In the genomic region with DNA sequence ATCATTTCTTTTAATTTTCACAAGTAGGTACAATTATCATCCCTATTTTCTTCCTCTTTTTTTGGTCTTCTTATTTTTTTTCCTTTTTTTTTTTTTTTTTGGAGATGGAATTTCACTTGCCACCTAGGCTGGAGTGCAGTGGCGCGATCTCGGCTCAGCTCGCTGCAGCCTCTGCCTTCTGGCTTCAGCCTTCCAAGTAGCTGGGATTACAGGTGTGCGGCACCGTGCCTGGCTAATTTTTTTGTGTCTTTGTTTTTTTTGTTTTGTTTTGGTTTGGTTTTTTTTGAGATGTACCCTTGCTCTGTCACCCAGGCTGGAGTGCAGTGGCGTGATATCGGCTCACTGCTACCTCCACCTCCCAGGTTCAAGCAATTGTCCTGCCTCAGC, we compare ENCODE assay signal across 26 cellular contexts. TPM values are rescaled to one million over a fixed set of nuclear protein-coding genes. Genes with fewer than 3 reads are reported as not detected.
DNase-seq lines count a peak whose midpoint lies in the region; ATAC-seq, FAIRE-seq and TF ChIP-seq lines count a peak whose summit lies in the region.
"Had no signal": no experiment of that assay in that cellular context is flagged by ENCODE, and none has a peak within 500 bp of the region (broad histone marks: within the 10 kb centered on the region; RNA-seq: fewer than 3 reads in every experiment).

No MANE protein-coding gene starts in this region.

- no peak for TF ChIP-seq POLR2A in GM12878 (IDR thresholded peaks at IDR 0.05; ENCODE audit: low read depth, low read length)

- 98% methylated on average over 8 of the region's 8 CpGs for WGBS in GM12878 (ENCODE audit: insufficient coverage, insufficient replicate concordance, low lambda C conversion rate, missing lambda C conversion rate)

- H3K4me2 ChIP-seq in GM12878 (ENCODE audit: control insufficient read depth, insufficient read depth), result no peak overlapping the region
- H3K4me2 ChIP-seq: A549, PC-9 had no signal

- H3K4me3 Mint-ChIP-seq in T-helper 17 cell (no peak overlapping the region), MCF 10A (ENCODE audit: unreplicated experiment) (no peak overlapping the region)
- H3K4me3 Mint-ChIP-seq in stimulated activated naive B cell treated with anti-CD40 and anti-IgM and Interleukin-4, amounts not matched to agents 10 μg/mL and 1 μg/mL and 100 μg/mL, for 72 hours, result no peak overlapping the region
- H3K4me3 Mint-ChIP-seq: CD4-positive, alpha-beta memory T cell had no signal

- H3K27ac ChIP-seq in GM12878 (ENCODE audit: control insufficient read depth, insufficient read depth), result no peak overlapping the region
- H3K27ac ChIP-seq in layer of hippocampus (ENCODE audit: low read depth, low read length), result peak overlapping the region; percentile 76
- H3K27ac ChIP-seq: A549, HL-60, PC-9, SJSA1 had no signal

- CTCF ChIA-PET in GM12878 (lab: Yijun Ruan, JAX), result interaction anchor here (0.9 kb wide), 1 partner anchor 87 kb away, joined by 3 read pairs; no protein-coding TSS in a partner anchor
- CTCF ChIA-PET in MCF 10A (lab: Yijun Ruan, JAX), result no interaction called here

- BruUV-seq in GM12878 (replicated peaks; lab: Mats Ljungman, UMichigan) (no TSS peak), MCF 10A (replicated peaks; lab: Mats Ljungman, UMichigan) (no TSS peak)

- no peak for TF ChIP-seq RAD21 in GM12878 (IDR thresholded peaks at IDR 0.05; ENCODE audit: insufficient read depth, low read depth, low read length)

- no peaks in the 10 kb centered on the region for H3K9me3 ChIP-seq in T-helper 17 cell (ENCODE audit: control insufficient read depth, low read length, poor library complexity, severe bottlenecking)
- no peaks in the 10 kb centered on the region for H3K9me3 ChIP-seq in GM12878 (replicated peaks; ENCODE audit: control insufficient read depth, insufficient read depth, low read length)
- H3K9me3 ChIP-seq: A549, SJSA1 had no signal

- FAIRE-seq in GM12878 (lab: Jason Lieb, UNC), result peak; percentile 13
- FAIRE-seq: A549, H1 had no signal

- H3K4me1 ChIP-seq in GM12878 (ENCODE audit: control insufficient read depth, insufficient read depth, low read length), result no peaks in the 10 kb centered on the region
- H3K4me1 ChIP-seq: A549, SJSA1 had no signal

- H3K36me3 Mint-ChIP-seq in T-helper 17 cell (ENCODE audit: low read depth) (peaks cover 2% of the 10 kb centered on the region), MCF 10A (ENCODE audit: insufficient read depth, unreplicated experiment) (peaks cover 59% of the 10 kb centered on the region)
- H3K36me3 Mint-ChIP-seq in stimulated activated naive B cell treated with anti-CD40 and anti-IgM and Interleukin-4, amounts not matched to agents 10 μg/mL and 1 μg/mL and 100 μg/mL, for 72 hours, result peaks cover 23 to 53% of the 10 kb centered on the region in 2 donors

- DNase-seq in T-helper 17 cell, result no peak
- DNase-seq in GM12878 (ENCODE audit: low read depth, low spot score), result no peak
- DNase-seq in stimulated activated naive B cell treated with anti-CD40 and anti-IgM and Interleukin-4, amounts not matched to agents 10 μg/mL and 1 μg/mL and 100 μg/mL, for 72 hours, result no peak
- DNase-seq in MCF 10A (ENCODE audit: unreplicated experiment), result no peak
- no peak for DNase-seq in GOT3 (lab: John Stamatoyannopoulos, UW)
- DNase-seq: AML-193; CD4-positive, alpha-beta memory T cell; COR-L47; DMS53; HCEC 1CT; NCI-H1092; NCI-H1436; NCI-H187 treated with DMSO at 0.1 percent for 48 hours; NCI-H446 treated with DMSO at 0.1 percent for 48 hours; NCI-H526; NCI-H82; NK-92 treated with Interleukin-12 subunit alpha and Interleukin-12 subunit beta, amount 100 ng/mL, for 24 hours; PC-9; Right ventricle myocardium superior had no signal

- intact Hi-C loops in GM12878 (cut with micrococcal nuclease; ENCODE audit: unreplicated experiment) (no loop called here), MCF 10A (cut with micrococcal nuclease) (no loop called here)

- no peaks in the 10 kb centered on the region for H3K9me3 Mint-ChIP-seq in stimulated activated naive B cell treated with anti-CD40 and anti-IgM and Interleukin-4, amounts not matched to agents 10 μg/mL and 1 μg/mL and 100 μg/mL, for 72 hours
- no peaks in the 10 kb centered on the region for H3K9me3 Mint-ChIP-seq in MCF 10A (ENCODE audit: unreplicated experiment)
- H3K9me3 Mint-ChIP-seq: CD4-positive, alpha-beta memory T cell had no signal

- no peaks in the 10 kb centered on the region for H3K27me3 ChIP-seq in GM12878 (replicated peaks in 1 of 2; ENCODE audit: control insufficient read depth in 2 of 2, insufficient read depth in 2 of 2, low read length in 1 of 2)
- H3K27me3 ChIP-seq in layer of hippocampus (ENCODE audit: control insufficient read depth, insufficient read depth, low read length), result no peaks in the 10 kb centered on the region
- H3K27me3 ChIP-seq: SJSA1 had no signal

- H3K9ac ChIP-seq in GM12878 (ENCODE audit: control insufficient read depth, insufficient read depth, low read length), result no peak overlapping the region

- H2AFZ ChIP-seq in GM12878 (ENCODE audit: control insufficient read depth, low read depth, low read length), result no peak overlapping the region
- H2AFZ ChIP-seq: PC-9 had no signal

- no peaks in the 10 kb centered on the region; the same call in 1 of the 2 replicates for H4K20me1 ChIP-seq in GM12878 (ENCODE audit: control insufficient read depth, insufficient read depth)

- no peaks in the 10 kb centered on the region; the same call in 1 of the 2 replicates for H3K79me2 ChIP-seq in GM12878 (ENCODE audit: control insufficient read depth, insufficient read depth, low read length)

- POLR2A ChIA-PET in GM12878 (lab: Charles Lee), result no interaction called here
- POLR2A ChIA-PET in MCF 10A (lab: Yijun Ruan, JAX), result no interaction called here

- RAD21 ChIA-PET in GM12878 (lab: Charles Lee; ENCODE audit: unreplicated experiment), result no interaction called here

- H3K27ac Mint-ChIP-seq in T-helper 17 cell (peak overlapping the region; percentile 74), MCF 10A (ENCODE audit: low read depth, unreplicated experiment) (no peak overlapping the region)
- peak overlapping the region; percentile 51 for H3K27ac Mint-ChIP-seq in stimulated activated naive B cell treated with anti-CD40 and anti-IgM and Interleukin-4, amounts not matched to agents 10 μg/mL and 1 μg/mL and 100 μg/mL, for 72 hours

- H3K4me1 Mint-ChIP-seq in T-helper 17 cell (peaks cover 22% of the 10 kb centered on the region), MCF 10A (ENCODE audit: insufficient read depth, unreplicated experiment) (peaks cover 6% of the 10 kb centered on the region)
- peaks cover 14 to 19% of the 10 kb centered on the region in 2 donors for H3K4me1 Mint-ChIP-seq in stimulated activated naive B cell treated with anti-CD40 and anti-IgM and Interleukin-4, amounts not matched to agents 10 μg/mL and 1 μg/mL and 100 μg/mL, for 72 hours

- ATAC-seq in T-helper 17 cell, result no peak
- no peak for ATAC-seq in GM12878
- no peak for ATAC-seq in stimulated activated naive B cell treated with anti-CD40 and anti-IgM and Interleukin-4, amounts not matched to agents 10 μg/mL and 1 μg/mL and 100 μg/mL, for 72 hours (replicated peaks)
- ATAC-seq in GM18519 (IDR thresholded peaks at IDR 0.05; ENCODE audit: low FRiP score, unreplicated experiment), result no peak
- ATAC-seq in HG03159 (IDR thresholded peaks at IDR 0.05; ENCODE audit: unreplicated experiment), result no peak

- no peak for TF ChIP-seq EP300 in GM12878 (IDR thresholded peaks at IDR 0.05; ENCODE audit: borderline replicate concordance in 1 of 2, control insufficient read depth in 1 of 2, low read depth in 2 of 2, low read length in 2 of 2)

- TF ChIP-seq CTCF in GM12878 (IDR thresholded peaks at IDR 0.05 in 2 of 3, conservative IDR thresholded peaks at IDR 0.05 in 1 of 3; ENCODE audit: control insufficient read depth in 2 of 3, extremely low read depth in 1 of 3, insufficient read depth in 1 of 3, low read depth in 3 of 3, low read length in 3 of 3) (no peak), MCF 10A (IDR thresholded peaks at IDR 0.05; ENCODE audit: unreplicated experiment) (no peak)

- peaks cover 2 to 6% of the 10 kb centered on the region in 2 experiments; a peak in 3 of 4 replicates for H3K36me3 ChIP-seq in GM12878 (ENCODE audit: control insufficient read depth in 2 of 2, insufficient read depth in 2 of 2, low read length in 1 of 2)

- H3K4me3 ChIP-seq in GM12878, result no peak overlapping the region
- H3K4me3 ChIP-seq: A549, PC-9, SJSA1 had no signal

- SMC1A ChIA-PET in GM12878 (lab: Charles Lee; ENCODE audit: uncharacterized antibody, unreplicated experiment), result interaction anchor here (0.6 kb wide), 1 partner anchor 188 kb away, joined by 4 read pairs; no protein-coding TSS in a partner anchor

- in situ Hi-C loops in GM12878 (cut with MboI), result no loop called here

- no peaks in the 10 kb centered on the region for H3K27me3 Mint-ChIP-seq in T-helper 17 cell
- no peaks in the 10 kb centered on the region for H3K27me3 Mint-ChIP-seq in stimulated activated naive B cell treated with anti-CD40 and anti-IgM and Interleukin-4, amounts not matched to agents 10 μg/mL and 1 μg/mL and 100 μg/mL, for 72 hours
- no peaks in the 10 kb centered on the region for H3K27me3 Mint-ChIP-seq in MCF 10A (ENCODE audit: insufficient read depth, unreplicated experiment)
- H3K27me3 Mint-ChIP-seq: CD4-positive, alpha-beta memory T cell had no signal

RNA-seq across cellular contexts. Expression of gene TOB2, which starts 16.7 kb away (rescaled TPM):
- total RNA-seq in T-helper 17 cell (10 to 100 TPM; 30.8 to 44.0 TPM), GM12878 (2014; rRNA removed) (15.9 and 18.2 TPM in 2 replicates), GM12878 (2014; rRNA removed; fragmentation: Illumina TruSeq; extraction: Trizol) (10.7 and 12.2 TPM in 2 replicates), GM12878 (2021) (30.6 and 32.0 TPM in 2 replicates), MCF 10A (2022) (25.4 and 26.9 TPM in 2 replicates)
- 15.1 and 15.4 TPM in 2 replicates for total RNA-seq in GM12878 (2013; cell fraction: nucleolus; rRNA removed)
- 6.7 TPM for polyA plus RNA-seq in GM12878 (2011; ENCODE audit: low read depth)
- polyA plus RNA-seq in GM12878 (2011; rRNA removed) (4.4 and 10.3 TPM in 2 replicates), GM12878 (2014; fragmentation: Illumina TruSeq; extraction: Trizol) (11.0 and 17.6 TPM in 2 replicates), GM12878 (2014; fragmentation: Nextera tagmentation; extraction: Ambion mirVana) (10 to 100 TPM in 1 of 2 experiments, 1 to 10 TPM in 1; 4.5 to 11.1 TPM), GM12878 (2014; rRNA removed) (12.7 and 16.9 TPM in 2 replicates), GM12878 (2016; fragmentation: Nextera tagmentation; extraction: Ambion mirVana) (10 to 100 TPM; 19.4 to 19.6 TPM)
- 11.9 and 14.1 TPM in 2 replicates for polyA plus RNA-seq in GM12878 (2011; cell fraction: cytosol; rRNA removed)
- 10.6 and 15.2 TPM in 2 replicates for polyA plus RNA-seq in GM12878 (2011; cell fraction: nucleus; rRNA removed)
- 13.7 and 17.0 TPM in 2 replicates for polyA plus RNA-seq in GM12878 (2012)
- polyA minus RNA-seq in GM12878 (2011; rRNA and poly(A)+ RNA removed), result 9.7 and 11.9 TPM in 2 replicates
- 8.4 and 10.3 TPM in 2 replicates for polyA minus RNA-seq in GM12878 (2011; cell fraction: cytosol; rRNA and poly(A)+ RNA removed)
- 3.5 and 5.8 TPM in 2 replicates for polyA minus RNA-seq in GM12878 (2011; cell fraction: nucleus; rRNA and poly(A)+ RNA removed)

RNA-seq across cellular contexts. Expression of gene PHF5A, which starts 38.6 kb away (rescaled TPM):
- total RNA-seq in T-helper 17 cell (10 to 100 TPM; 31.7 to 39.6 TPM), GM12878 (2014; rRNA removed) (81.4 and 99.9 TPM in 2 replicates), GM12878 (2014; rRNA removed; fragmentation: Illumina TruSeq; extraction: Trizol) (85.5 and 86.8 TPM in 2 replicates), GM12878 (2021) (64.2 and 64.8 TPM in 2 replicates), MCF 10A (2022) (62.3 and 68.8 TPM in 2 replicates)
- 6.6 and 7.7 TPM in 2 replicates for total RNA-seq in GM12878 (2013; cell fraction: nucleolus; rRNA removed)
- polyA plus RNA-seq in GM12878 (2011; ENCODE audit: low read depth), result 38.8 TPM
- polyA plus RNA-seq in GM12878 (2011; rRNA removed) (96.7 and 99.4 TPM in 2 replicates), GM12878 (2014; fragmentation: Illumina TruSeq; extraction: Trizol) (91.7 and 101 TPM in 2 replicates), GM12878 (2014; fragmentation: Nextera tagmentation; extraction: Ambion mirVana) (10 to 100 TPM; 40.5 to 77.0 TPM), GM12878 (2014; rRNA removed) (97.6 and 115 TPM in 2 replicates), GM12878 (2016; fragmentation: Nextera tagmentation; extraction: Ambion mirVana) (10 to 100 TPM; 51.5 to 52.4 TPM)
- polyA plus RNA-seq in GM12878 (2011; cell fraction: cytosol; rRNA removed), result 63.8 and 68.0 TPM in 2 replicates
- polyA plus RNA-seq in GM12878 (2011; cell fraction: nucleus; rRNA removed), result 36.7 and 44.3 TPM in 2 replicates
- polyA plus RNA-seq in GM12878 (2012), result 30.5 and 37.3 TPM in 2 replicates
- 34.6 and 35.7 TPM in 2 replicates for polyA minus RNA-seq in GM12878 (2011; rRNA and poly(A)+ RNA removed)
- 8.1 and 11.6 TPM in 2 replicates for polyA minus RNA-seq in GM12878 (2011; cell fraction: cytosol; rRNA and poly(A)+ RNA removed)
- 5.0 and 11.9 TPM in 2 replicates for polyA minus RNA-seq in GM12878 (2011; cell fraction: nucleus; rRNA and poly(A)+ RNA removed)

RNA-seq across cellular contexts. Expression of gene ACO2, which starts 39.0 kb away (rescaled TPM):
- total RNA-seq in T-helper 17 cell (10 to 100 TPM; 77.2 to 81.9 TPM), GM12878 (2014; rRNA removed) (115 and 132 TPM in 2 replicates), GM12878 (2014; rRNA removed; fragmentation: Illumina TruSeq; extraction: Trizol) (63.2 and 69.0 TPM in 2 replicates), GM12878 (2021) (127 and 133 TPM in 2 replicates), MCF 10A (2022) (105 and 109 TPM in 2 replicates)
- total RNA-seq in GM12878 (2013; cell fraction: nucleolus; rRNA removed), result 78.7 and 86.2 TPM in 2 replicates
- polyA plus RNA-seq in GM12878 (2011; ENCODE audit: low read depth), result 48.7 TPM
- polyA plus RNA-seq in GM12878 (2011; rRNA removed) (16.1 and 22.4 TPM in 2 replicates), GM12878 (2014; fragmentation: Illumina TruSeq; extraction: Trizol) (41.6 and 102 TPM in 2 replicates), GM12878 (2014; fragmentation: Nextera tagmentation; extraction: Ambion mirVana) (10 to 100 TPM; 21.4 to 22.3 TPM), GM12878 (2014; rRNA removed) (74.8 and 83.8 TPM in 2 replicates), GM12878 (2016; fragmentation: Nextera tagmentation; extraction: Ambion mirVana) (100 to 1,000 TPM; 211 to 214 TPM)
- 60.6 and 64.3 TPM in 2 replicates for polyA plus RNA-seq in GM12878 (2011; cell fraction: cytosol; rRNA removed)
- 355 and 367 TPM in 2 replicates for polyA plus RNA-seq in GM12878 (2011; cell fraction: nucleus; rRNA removed)
- 71.7 and 92.0 TPM in 2 replicates for polyA plus RNA-seq in GM12878 (2012)
- 23.3 and 35.4 TPM in 2 replicates for polyA minus RNA-seq in GM12878 (2011; rRNA and poly(A)+ RNA removed)
- polyA minus RNA-seq in GM12878 (2011; cell fraction: cytosol; rRNA and poly(A)+ RNA removed), result 26.1 and 33.6 TPM in 2 replicates
- polyA minus RNA-seq in GM12878 (2011; cell fraction: nucleus; rRNA and poly(A)+ RNA removed), result 42.7 and 65.6 TPM in 2 replicates

RNA-seq across cellular contexts. Expression of gene TEF, which starts 48.2 kb away (rescaled TPM):
- total RNA-seq in T-helper 17 cell (1 to 10 TPM; 4.8 to 7.4 TPM), GM12878 (2014; rRNA removed) (3.1 and 3.6 TPM in 2 replicates), GM12878 (2014; rRNA removed; fragmentation: Illumina TruSeq; extraction: Trizol) (1.7 and 2.0 TPM in 2 replicates), GM12878 (2021) (4.9 and 5.8 TPM in 2 replicates), MCF 10A (2022) (2.2 and 4.2 TPM in 2 replicates)
- 1.7 TPM in 2 replicates for total RNA-seq in GM12878 (2013; cell fraction: nucleolus; rRNA removed)
- polyA plus RNA-seq in GM12878 (2011; ENCODE audit: low read depth), result 1.4 TPM
- polyA plus RNA-seq in GM12878 (2011; rRNA removed) (1.6 and 4.4 TPM in 2 replicates), GM12878 (2014; fragmentation: Illumina TruSeq; extraction: Trizol) (2.2 and 4.1 TPM in 2 replicates), GM12878 (2014; fragmentation: Nextera tagmentation; extraction: Ambion mirVana) (under 1 TPM; 0.23 to 0.27 TPM), GM12878 (2014; rRNA removed) (3.3 and 3.6 TPM in 2 replicates), GM12878 (2016; fragmentation: Nextera tagmentation; extraction: Ambion mirVana) (1 to 10 TPM; 2.4 to 3.0 TPM)
- 2.8 and 4.0 TPM in 2 replicates for polyA plus RNA-seq in GM12878 (2011; cell fraction: cytosol; rRNA removed)
- polyA plus RNA-seq in GM12878 (2011; cell fraction: nucleus; rRNA removed), result 3.2 and 4.9 TPM in 2 replicates
- polyA plus RNA-seq in GM12878 (2012), result 1.9 and 2.2 TPM in 2 replicates
- polyA minus RNA-seq in GM12878 (2011; rRNA and poly(A)+ RNA removed), result 4.1 and 4.2 TPM in 2 replicates
- 1.2 and 2.4 TPM in 2 replicates for polyA minus RNA-seq in GM12878 (2011; cell fraction: cytosol; rRNA and poly(A)+ RNA removed)
- 0.73 and 6.4 TPM in 2 replicates for polyA minus RNA-seq in GM12878 (2011; cell fraction: nucleus; rRNA and poly(A)+ RNA removed)
